Comparison of ENCODE assay signal across 8 cellular contexts in genomic region chr10:62816179-62817119, GRCh38. TPM values are rescaled to one million over a fixed set of nuclear protein-coding genes. Genes with fewer than 3 reads are reported as not detected.
A peak's percentile ranks its signal among the peaks of the same experiment; 100 is the strongest.
DNase-seq lines count a peak whose midpoint lies in the region; ATAC-seq and TF ChIP-seq lines count a peak whose summit lies in the region.

Gene EGR2, minus strand, starts transcription at chr10:62816366. Its CDS starts 337 bp downstream, at chr10:62816029.

- TF ChIP-seq POLR2A in Peyer's patch (IDR thresholded peaks at IDR 0.05) (peak in 1 of 2 donors; percentile 40), esophagus muscularis mucosa (IDR thresholded peaks at IDR 0.05; ENCODE audit: low read depth) (no peak)

- peak within 1 kb of the TSS; percentile 71 to 90 (median 82) for H3K4me3 ChIP-seq in Peyer's patch
- H3K4me3 ChIP-seq in esophagus muscularis mucosa: peak within 1 kb of the TSS; percentile 67 to 100 (median 76)

- WGBS in esophagus muscularis mucosa: under 1% methylated on average over 41 of the region's 54 CpGs

- intact Hi-C loops in esophagus muscularis mucosa (cut with DNase I): loop anchor here (5.0 kb wide), 3 partner anchors 224 to 379 kb away; no protein-coding TSS in a partner anchor

- DNase-seq in DMS153 (lab: John Stamatoyannopoulos, UW): peak; percentile 81
- peak; percentile 93 to 98 (median 98) for DNase-seq in Peyer's patch
- peak; percentile 90 for DNase-seq in activated T-helper 1 cell treated with Interleukin-2 at 50 U/mL for 16 hours (ENCODE audit: low read depth)
- DNase-seq in esophagus muscularis mucosa (ENCODE audit: extremely low spot score): peak; percentile 99
- DNase-seq in myocyte (ENCODE audit: low read depth): peak; percentile 96
- peak; percentile 91 to 94 for DNase-seq in stimulated activated CD8-positive, alpha-beta memory T cell treated with anti-CD3 and anti-CD28 coated beads, Interleukin-7, amount 100 ng/mL, for 4 hours (ENCODE audit: low read depth in 2 of 2)

- no peak for TF ChIP-seq EP300 in Ishikawa (IDR thresholded peaks at IDR 0.05; ENCODE audit: borderline replicate concordance)
- no peak for TF ChIP-seq EP300 in esophagus muscularis mucosa (IDR thresholded peaks at IDR 0.05)

- peak within 1 kb of the TSS; percentile 70 to 99 (median 88) for H3K27ac ChIP-seq in Peyer's patch
- peak within 1 kb of the TSS; percentile 83 to 93 (median 85) for H3K27ac ChIP-seq in esophagus muscularis mucosa (replicated peaks in 1 of 4)

- no peak for TF ChIP-seq CTCF in Peyer's patch (IDR thresholded peaks at IDR 0.05)
- no peak for TF ChIP-seq CTCF in esophagus muscularis mucosa (IDR thresholded peaks at IDR 0.05)

- no peak for TF ChIP-seq RAD21 in Ishikawa (IDR thresholded peaks at IDR 0.05; ENCODE audit: low read depth)

- no peaks in the 10 kb centered on the region for H3K9me3 ChIP-seq in Peyer's patch
- H3K9me3 ChIP-seq in esophagus muscularis mucosa: no peaks in the 10 kb centered on the region

- no peaks in the 10 kb centered on the region for H3K36me3 ChIP-seq in Peyer's patch
- H3K36me3 ChIP-seq in esophagus muscularis mucosa: no peaks in the 10 kb centered on the region

- ATAC-seq in GM21576 (IDR thresholded peaks at IDR 0.05; ENCODE audit: unreplicated experiment): peak; percentile 77

- H3K4me1 ChIP-seq in Peyer's patch: peaks cover 8 to 34% (median 24%) of the 10 kb centered on the region in 4 donors
- peaks cover 32 to 46% (median 42%) of the 10 kb centered on the region in 4 donors for H3K4me1 ChIP-seq in esophagus muscularis mucosa

- peaks cover 0 to 16% of the 10 kb centered on the region in 2 donors for H3K27me3 ChIP-seq in Peyer's patch
- H3K27me3 ChIP-seq in esophagus muscularis mucosa: peaks cover 0 to 48% (median 16%) of the 10 kb centered on the region in 4 donors

TF ChIP-seq in Ishikawa, 13 proteins besides CTCF, POLR2A, EP300 and RAD21:
- peak; percentile 67 for TF ChIP-seq CREB1 (IDR thresholded peaks at IDR 0.05; ENCODE audit: low read depth)
- TF ChIP-seq ZBTB7A (IDR thresholded peaks at IDR 0.05; ENCODE audit: low read depth): no peak
- TF ChIP-seq REST (IDR thresholded peaks at IDR 0.05; ENCODE audit: low read depth): no peak
- no peak for TF ChIP-seq TEAD4 (IDR thresholded peaks at IDR 0.05)
- 0 out of 2 replicates have a peak, but pooled peaks have one; percentile 17 for TF ChIP-seq TAF1 (IDR thresholded peaks at IDR 0.05; ENCODE audit: low read depth)
- TF ChIP-seq TCF12 (IDR thresholded peaks at IDR 0.05; ENCODE audit: low read depth): no peak
- no peak for TF ChIP-seq CEBPB (IDR thresholded peaks at IDR 0.05)
- TF ChIP-seq USF1 (IDR thresholded peaks at IDR 0.05): peak; percentile 85
- TF ChIP-seq NFIC (IDR thresholded peaks at IDR 0.05): no peak

RNA-seq across cellular contexts. Expression of gene EGR2, which starts in this region (rescaled TPM):
- total RNA-seq in Peyer's patch: 1 to 10 TPM in 1 of 4 donors, under 1 TPM in 3; 0.53 to 5.0 (median 0.69) TPM
- 1 to 10 TPM in 3 of 4 donors, under 1 TPM in 1; 0.26 to 4.0 (median 1.5) TPM for total RNA-seq in esophagus muscularis mucosa
- 2.3 and 5.3 TPM in 2 replicates for total RNA-seq in myocyte
- 41.6 TPM for polyA plus RNA-seq in myocyte (2012)

Comparison
In these comparisons a context has a peak if more than half of its experiments do, and no peak if none do; other contexts are left out.
1. Peak in every context shown above with its lines: DNase-seq, ATAC-seq, H3K4me3 ChIP-seq and H3K27ac ChIP-seq.